ENCODE assay signal across 8 cellular contexts in genomic region chr4:183905081-183905592, GRCh38. TPM values are rescaled to one million over a fixed set of nuclear protein-coding genes. Genes with fewer than 3 reads are reported as not detected.
DNase-seq lines count a peak whose midpoint lies in the region; ATAC-seq and TF ChIP-seq lines count a peak whose summit lies in the region.

STOX2 (plus strand) TSS chr4:183905307; CDS start chr4:183906791, 1,484 bp downstream.

- no peaks in the 10 kb centered on the region for H3K27me3 Mint-ChIP-seq in neural crest cell (ENCODE audit: low read depth)

- ATAC-seq in Right ventricle myocardium inferior (peak; percentile 97), HG03175 (IDR thresholded peaks at IDR 0.05; ENCODE audit: unreplicated experiment) (no peak), HG02938 (IDR thresholded peaks at IDR 0.05; ENCODE audit: unreplicated experiment) (no peak), GM21723 (IDR thresholded peaks at IDR 0.05; ENCODE audit: unreplicated experiment) (no peak)

- peaks cover 5% of the 10 kb centered on the region for H3K36me3 Mint-ChIP-seq in neural crest cell (ENCODE audit: low read depth)

- H3K4me1 Mint-ChIP-seq in neural crest cell: peaks cover 14% of the 10 kb centered on the region

- no peak for TF ChIP-seq CTCF in neural crest cell (conservative IDR thresholded peaks at IDR 0.05)

- DNase-seq in DMS153 (lab: John Stamatoyannopoulos, UW) (peak; percentile 32), NCI-H1048 (lab: John Stamatoyannopoulos, UW) (peak; percentile 52), Right ventricle myocardium inferior (ENCODE audit: missing footprints) (peak; percentile 90), neural crest cell (ENCODE audit: low read depth, low spot score) (peak; percentile 79)
- peak; percentile 56 for DNase-seq in activated CD8-positive, alpha-beta memory T cell treated with anti-CD3 and anti-CD28 coated beads, Interleukin-2, amount 50 U/mL, for 48 hours

- H3K9me3 Mint-ChIP-seq in neural crest cell: peaks cover 10% of the 10 kb centered on the region

- no peak within 1 kb of the TSS for H3K4me3 Mint-ChIP-seq in neural crest cell

- intact Hi-C loops in Right ventricle myocardium inferior (cut with DNase I): loop anchor here (2.0 to 5.0 kb wide), 4 partner anchors 38 to 197 kb away; no protein-coding TSS in a partner anchor

- peak within 1 kb of the TSS; percentile 85 for H3K27ac Mint-ChIP-seq in neural crest cell (ENCODE audit: unreplicated experiment)

RNA-seq across cellular contexts. Expression of gene STOX2, which starts in this region (rescaled TPM):
- total RNA-seq in Right ventricle myocardium inferior: 9.9 TPM
- total RNA-seq in neural crest cell: 26.7 TPM in 2 replicates

Comparison
In these comparisons a context has a peak if more than half of its experiments do, and no peak if none do; other contexts are left out.
1. DNase-seq: peak in every context shown above with its lines; median percentile 90 in Right ventricle myocardium inferior; 79 in neural crest cell; 56 in activated CD8-positive, alpha-beta memory T cell treated with anti-CD3 and anti-CD28 coated beads, Interleukin-2, amount 50 U/mL, for 48 hours; 52 in NCI-H1048; 32 in DMS153.